1 cellular context compared by ENCODE assay signal in genomic region chr12:113664224-113664681, GRCh38.
TF ChIP-seq lines count a peak whose summit lies in the region.

No MANE protein-coding gene starts in this region.

TF ChIP-seq in WTC11, 78 proteins besides CTCF, POLR2A, EP300 and RAD21 (continued from another document):
- no peak for TF ChIP-seq ZNF532 (CRISPR knock-in tag; IDR thresholded peaks at IDR 0.05; ENCODE audit: borderline replicate concordance)
- TF ChIP-seq SP1 (CRISPR knock-in tag; conservative IDR thresholded peaks at IDR 0.05): no peak
- no peak for TF ChIP-seq E2F1 (CRISPR knock-in tag; IDR thresholded peaks at IDR 0.05)
- TF ChIP-seq HMGA2 (CRISPR knock-in tag; IDR thresholded peaks at IDR 0.05): no peak
- TF ChIP-seq SMAD3 (CRISPR knock-in tag; IDR thresholded peaks at IDR 0.05; ENCODE audit: borderline replicate concordance): no peak
- no peak for TF ChIP-seq GRHL2 (CRISPR knock-in tag; IDR thresholded peaks at IDR 0.05; ENCODE audit: insufficient replicate concordance, severe bottlenecking)
- TF ChIP-seq MYBL2 (CRISPR knock-in tag; IDR thresholded peaks at IDR 0.05): no peak
- no peak for TF ChIP-seq ESRRA (CRISPR knock-in tag; IDR thresholded peaks at IDR 0.05; ENCODE audit: borderline replicate concordance)
- TF ChIP-seq SOX15 (CRISPR knock-in tag; IDR thresholded peaks at IDR 0.05): no peak
